In genomic region chr20:56605597-56605996, GRCh38 we compare ENCODE assay signal across 15 cellular contexts. TPM values are rescaled to one million over a fixed set of nuclear protein-coding genes. Genes with fewer than 3 reads are reported as not detected.
"Had no signal": no experiment of that assay in that cellular context is flagged by ENCODE, and none has a peak within 500 bp of the region (broad histone marks: within the 10 kb centered on the region; RNA-seq: fewer than 3 reads in every experiment).

No MANE protein-coding gene starts in this region.

- H3K9me3 ChIP-seq: colonic mucosa, esophagus squamous epithelium, gastroesophageal sphincter, mucosa of descending colon, neutrophil, upper lobe of right lung, vagina had no signal

- H3K27ac Mint-ChIP-seq: naive thymus-derived CD8-positive, alpha-beta T cell had no signal

- H3K36me3 Mint-ChIP-seq: naive thymus-derived CD8-positive, alpha-beta T cell had no signal

- H3K27ac ChIP-seq: colonic mucosa, esophagus squamous epithelium, gastroesophageal sphincter, neutrophil, upper lobe of right lung, vagina had no signal

- H3K4me3 Mint-ChIP-seq: naive thymus-derived CD8-positive, alpha-beta T cell had no signal

- H3K4me1 Mint-ChIP-seq: naive thymus-derived CD8-positive, alpha-beta T cell had no signal

- H3K4me2 ChIP-seq: smooth muscle cell had no signal

- H3K27me3 ChIP-seq: colonic mucosa, esophagus squamous epithelium, gastroesophageal sphincter, upper lobe of right lung, vagina had no signal

- DNase-seq: colonic mucosa; dermis blood vessel endothelial cell; esophagus squamous epithelium; glutamatergic neuron; mucosa of descending colon; naive thymus-derived CD8-positive, alpha-beta T cell; stimulated activated CD4-positive, alpha-beta T cell treated with anti-CD3 and anti-CD28 coated beads, Interleukin-2, amount 100 ng/mL, for 48 hours; stimulated activated naive CD4-positive, alpha-beta T cell treated with Interleukin-2 at 50 U/mL for 16 hours; upper lobe of right lung had no signal

- H3K4me1 ChIP-seq: colonic mucosa, gastroesophageal sphincter, upper lobe of right lung, vagina had no signal

- H3K4me3 ChIP-seq: colonic mucosa, esophagus squamous epithelium, gastroesophageal sphincter, mucosa of descending colon, smooth muscle cell, upper lobe of right lung, vagina had no signal

- H3K9me3 Mint-ChIP-seq: naive thymus-derived CD8-positive, alpha-beta T cell had no signal

- H3K36me3 ChIP-seq: colonic mucosa, esophagus squamous epithelium, gastroesophageal sphincter, neutrophil, upper lobe of right lung, vagina had no signal

RNA-seq across cellular contexts. Expression of gene TFAP2C, which starts 23.5 kb away (rescaled TPM):
- total RNA-seq: dermis blood vessel endothelial cell; naive thymus-derived CD8-positive, alpha-beta T cell; pulmonary artery endothelial cell had no signal
- polyA plus RNA-seq: naive thymus-derived CD8-positive, alpha-beta T cell; neural cell had no signal
